8 cellular contexts compared by ENCODE assay signal in the genomic region with DNA sequence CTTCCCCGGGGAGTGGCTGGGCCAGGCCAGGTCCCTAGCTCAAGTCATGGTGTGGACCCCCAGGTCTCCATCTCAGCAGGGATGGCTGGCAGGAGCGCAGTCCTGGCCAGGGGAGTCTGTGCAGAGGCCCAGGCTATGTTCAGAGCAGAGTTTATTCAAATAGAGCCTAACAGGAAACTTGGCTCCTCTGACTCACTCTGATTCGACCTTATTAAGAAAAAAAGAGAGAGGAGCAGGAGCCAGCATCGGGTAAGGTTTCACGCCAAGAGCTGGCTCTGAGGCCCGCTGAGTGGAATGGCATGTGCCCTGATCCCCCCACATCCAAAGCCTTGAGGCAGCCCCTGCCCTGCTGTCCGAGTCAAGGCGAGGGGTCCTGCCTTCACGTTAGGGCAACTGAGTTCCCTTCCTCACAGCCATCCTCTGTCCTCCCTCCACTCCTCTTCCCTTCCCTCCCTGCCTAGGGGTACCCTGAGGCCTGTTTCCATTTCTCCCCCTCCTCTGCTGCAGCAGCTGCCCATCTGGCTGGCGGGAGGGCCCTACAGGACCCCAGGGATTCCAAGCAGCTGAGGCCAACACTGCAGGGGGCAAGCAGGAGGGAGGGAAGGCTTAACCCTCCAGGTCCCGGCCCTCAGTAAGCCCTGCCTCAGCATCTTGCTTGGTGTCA. TPM values are rescaled to one million over a fixed set of nuclear protein-coding genes. Genes with fewer than 3 reads are reported as not detected.
DNase-seq lines count a peak whose midpoint lies in the region; TF ChIP-seq lines count a peak whose summit lies in the region.

No MANE protein-coding gene starts in this region.

- CTCF ChIA-PET in activated naive CD4-positive, alpha-beta T cell treated with anti-CD3 and anti-CD28 coated beads, Interleukin-2, amount 10 ng/mL, durations not matched to agents 7 days and 5 days (lab: Charles Lee): interaction anchor here (0.8 to 3.7 kb wide), 8 partner anchors 10 to 41 kb away, joined by 3 to 19 read pairs (median 4); no protein-coding TSS in a partner anchor

- H3K27ac ChIP-seq in left ventricle myocardium inferior (replicated peaks) (peak overlapping the region; percentile 87), smooth muscle cell (ENCODE audit: low read depth) (peak overlapping the region; percentile 81)

- H3K36me3 ChIP-seq in left ventricle myocardium inferior: no peaks in the 10 kb centered on the region
- H3K36me3 ChIP-seq in smooth muscle cell (ENCODE audit: low read depth): no peaks in the 10 kb centered on the region

- H3K27me3 Mint-ChIP-seq in activated naive CD4-positive, alpha-beta T cell treated with anti-CD3 and anti-CD28 coated beads, Interleukin-2, amount 10 ng/mL, durations not matched to agents 7 days and 5 days: peaks cover 43% of the 10 kb centered on the region

- peaks cover 54% of the 10 kb centered on the region for H3K79me2 ChIP-seq in smooth muscle cell (ENCODE audit: low read depth)

- TF ChIP-seq CTCF in left ventricle myocardium inferior (IDR thresholded peaks at IDR 0.05; ENCODE audit: borderline replicate concordance): no peak
- TF ChIP-seq CTCF in smooth muscle cell (IDR thresholded peaks at IDR 0.05; ENCODE audit: borderline replicate concordance, insufficient read depth, poor library complexity, severe bottlenecking): no peak

- 26% methylated on average over 11 of the region's 11 CpGs for WGBS in smooth muscle cell (ENCODE audit: low lambda C conversion rate)

- H3K36me3 Mint-ChIP-seq in activated naive CD4-positive, alpha-beta T cell treated with anti-CD3 and anti-CD28 coated beads, Interleukin-2, amount 10 ng/mL, durations not matched to agents 7 days and 5 days: peaks cover 2% of the 10 kb centered on the region

- H3K9me3 Mint-ChIP-seq in activated naive CD4-positive, alpha-beta T cell treated with anti-CD3 and anti-CD28 coated beads, Interleukin-2, amount 10 ng/mL, durations not matched to agents 7 days and 5 days: no peaks in the 10 kb centered on the region

- H3K4me2 ChIP-seq in smooth muscle cell: peak overlapping the region; percentile 82

- peaks cover 97% of the 10 kb centered on the region for H3K4me1 ChIP-seq in left ventricle myocardium inferior
- H3K4me1 ChIP-seq in smooth muscle cell (ENCODE audit: low read depth): peaks cover 57% of the 10 kb centered on the region

- DNase-seq in COLO829 (ENCODE audit: low spot score): peak; percentile 42
- DNase-seq in NCI-H1092 treated with DMSO at 0.1 percent for 48 hours (lab: John Stamatoyannopoulos, UW): peak; percentile 69
- no peak for DNase-seq in activated naive CD4-positive, alpha-beta T cell treated with anti-CD3 and anti-CD28 coated beads, Interleukin-2, amount 10 ng/mL, durations not matched to agents 7 days and 5 days
- peak; percentile 31 for DNase-seq in left ventricle myocardium inferior
- DNase-seq in smooth muscle cell (lab: John Stamatoyannopoulos, UW; ENCODE audit: unreplicated experiment): no peak
- DNase-seq in germinal center (ENCODE audit: low spot score): no peak
- DNase-seq in globus pallidus (ENCODE audit: low spot score): no peak
- DNase-seq in NOMO-1 treated with dmso at 0.1 percent for 144 hours (lab: John Stamatoyannopoulos, UW; ENCODE audit: unreplicated experiment): no peak

- H3K4me3 ChIP-seq in left ventricle myocardium inferior (no peak overlapping the region), smooth muscle cell (no peak overlapping the region)

- peaks cover 65% of the 10 kb centered on the region for H3K4me1 Mint-ChIP-seq in activated naive CD4-positive, alpha-beta T cell treated with anti-CD3 and anti-CD28 coated beads, Interleukin-2, amount 10 ng/mL, durations not matched to agents 7 days and 5 days

- H4K20me1 ChIP-seq in smooth muscle cell (ENCODE audit: low read depth): peaks cover 21% of the 10 kb centered on the region

- no peak overlapping the region for H2AFZ ChIP-seq in smooth muscle cell (ENCODE audit: low read depth)

- peak overlapping the region; percentile 86 for H3K27ac Mint-ChIP-seq in activated naive CD4-positive, alpha-beta T cell treated with anti-CD3 and anti-CD28 coated beads, Interleukin-2, amount 10 ng/mL, durations not matched to agents 7 days and 5 days

- H3K9ac ChIP-seq in smooth muscle cell (ENCODE audit: low read depth): peak overlapping the region; percentile 9

- H3K4me3 Mint-ChIP-seq in activated naive CD4-positive, alpha-beta T cell treated with anti-CD3 and anti-CD28 coated beads, Interleukin-2, amount 10 ng/mL, durations not matched to agents 7 days and 5 days: no peak overlapping the region

- H3K27me3 ChIP-seq in left ventricle myocardium inferior (ENCODE audit: low read depth): peaks cover 24% of the 10 kb centered on the region
- no peaks in the 10 kb centered on the region for H3K27me3 ChIP-seq in smooth muscle cell (ENCODE audit: low read depth)

- H3K9me3 ChIP-seq in left ventricle myocardium inferior (replicated peaks): no peaks in the 10 kb centered on the region
- H3K9me3 ChIP-seq in smooth muscle cell (replicated peaks; ENCODE audit: low read depth): no peaks in the 10 kb centered on the region

- intact Hi-C loops in left ventricle myocardium inferior (cut with micrococcal nuclease): no loop called here

- H3F3A ChIP-seq in smooth muscle cell (ENCODE audit: low read depth): no peaks in the 10 kb centered on the region

RNA-seq across cellular contexts. Expression of gene LOXL1, which starts 1.9 kb away (rescaled TPM):
- 31.9 TPM for total RNA-seq in left ventricle myocardium inferior
- total RNA-seq in smooth muscle cell: 239 and 252 TPM in 2 replicates
- 736 and 899 TPM in 2 replicates for polyA plus RNA-seq in smooth muscle cell

RNA-seq across cellular contexts. Expression of gene TBC1D21, which starts 51.0 kb away (rescaled TPM):
- not detected for total RNA-seq in left ventricle myocardium inferior
- not detected in 2 replicates for total RNA-seq in smooth muscle cell
- polyA plus RNA-seq in smooth muscle cell: not detected in 2 replicates

Comparison
In these comparisons a context has a peak if more than half of its experiments do, and no peak if none do; other contexts are left out.
1. DNase-seq: peak in COLO829 (single experiment), NCI-H1092 treated with DMSO at 0.1 percent for 48 hours (single experiment) and left ventricle myocardium inferior (single experiment); none in activated naive CD4-positive, alpha-beta T cell treated with anti-CD3 and anti-CD28 coated beads, Interleukin-2, amount 10 ng/mL, durations not matched to agents 7 days and 5 days (single experiment), smooth muscle cell (single experiment), germinal center (single experiment), globus pallidus (single experiment) and NOMO-1 treated with dmso at 0.1 percent for 144 hours (single experiment).